ENCODE assay signal across 19 cellular contexts in the genomic region with DNA sequence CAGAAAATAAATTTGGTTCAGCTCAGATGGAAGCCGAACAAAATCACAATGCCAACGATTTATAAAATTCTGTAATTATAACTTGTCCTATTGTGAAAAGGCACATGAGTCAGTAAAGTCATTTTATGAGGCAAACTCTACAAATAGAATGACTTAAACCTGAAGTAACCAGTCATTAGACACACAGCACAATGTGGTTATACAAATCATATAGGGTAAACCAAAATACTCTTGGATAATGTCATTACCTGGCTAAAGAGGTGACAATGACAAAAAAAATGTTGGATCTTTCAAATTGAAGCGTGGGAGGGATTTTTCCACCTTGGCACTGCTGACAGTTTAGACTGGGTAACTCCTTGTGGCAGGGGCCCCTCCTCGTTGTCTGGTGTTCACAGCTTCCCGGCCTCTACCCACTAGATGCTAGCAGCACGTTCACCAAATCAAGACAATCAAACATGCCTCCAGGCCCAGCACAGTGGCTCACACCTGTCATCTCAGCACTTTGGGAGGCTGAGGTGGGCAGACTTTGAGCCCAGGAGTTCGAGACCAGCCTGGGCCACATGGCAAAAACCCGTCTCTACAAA. TPM values are rescaled to one million over a fixed set of nuclear protein-coding genes. Genes with fewer than 3 reads are reported as not detected.
DNase-seq lines count a peak whose midpoint lies in the region; ATAC-seq and TF ChIP-seq lines count a peak whose summit lies in the region.
"Had no signal": no experiment of that assay in that cellular context is flagged by ENCODE, and none has a peak within 500 bp of the region (broad histone marks: within the 10 kb centered on the region; RNA-seq: fewer than 3 reads in every experiment).

No MANE protein-coding gene starts in this region.

- H3K4me1 ChIP-seq in PC-3 (ENCODE audit: insufficient read depth, low read length) (peaks cover 34% of the 10 kb centered on the region), heart left ventricle (peaks cover 0 to 9% (median 0%) of the 10 kb centered on the region in 12 donors)

- no peaks in the 10 kb centered on the region for H3F3A ChIP-seq in PC-3 (ENCODE audit: low read length, unreplicated experiment)

- 85 to 88% (median 88%) methylated on average over 7 to 8 of the region's 8 CpGs for WGBS in heart left ventricle, 4 donors

- POLR2A ChIA-PET in PC-3 (lab: Charles Lee; ENCODE audit: unreplicated experiment), result interaction anchor here (0.7 kb wide), 1 partner anchor 604 kb away, joined by 3 read pairs; no protein-coding TSS in a partner anchor

- H3K4me2 ChIP-seq in PC-3 (ENCODE audit: low read length), result peak overlapping the region; percentile 21
- H3K4me2 ChIP-seq: PC-9 had no signal

- H3K27ac Mint-ChIP-seq in T-helper 2 cell treated with Interferon-gamma antibody and Interleukin-4, amounts not matched to agents 5 μg/mL and 100 μg/mL, for 36 hours, result no peak overlapping the region

- H4K20me1 ChIP-seq in PC-3 (ENCODE audit: low read length), result no peaks in the 10 kb centered on the region

- H3K9me2 ChIP-seq in PC-3 (replicated peaks; ENCODE audit: low read length), result no peaks in the 10 kb centered on the region

- no TSS peak for BruUV-seq in PC-3 (replicated peaks; lab: Mats Ljungman, UMichigan)

- TF ChIP-seq POLR2A in heart left ventricle (IDR thresholded peaks at IDR 0.05), result no peak

- H3K9ac ChIP-seq in PC-3 (ENCODE audit: low read length), result peak overlapping the region; percentile 38

- H3K4me3 ChIP-seq in PC-3 (ENCODE audit: low read length), result no peak overlapping the region
- no peak overlapping the region for H3K4me3 ChIP-seq in heart left ventricle
- H3K4me3 ChIP-seq: PC-9 had no signal

- H3K27me3 ChIP-seq in PC-3 (ENCODE audit: low read length), result no peaks in the 10 kb centered on the region
- peaks cover 9 to 88% (median 41%) of the 10 kb centered on the region in 9 donors for H3K27me3 ChIP-seq in heart left ventricle

- CTCF ChIA-PET in PC-3 (lab: Charles Lee), result interaction anchor here (0.7 kb wide), 1 partner anchor 524 kb away, joined by 3 read pairs; no protein-coding TSS in a partner anchor

- peak; percentile 22 for DNase-seq in T-helper 2 cell treated with Interferon-gamma antibody and Interleukin-4, amounts not matched to agents 5 μg/mL and 100 μg/mL, for 36 hours (ENCODE audit: low spot score)
- DNase-seq in T-helper 2 cell (no peak), PC-3 (peak; percentile 82), posterior vena cava (ENCODE audit: low spot score) (peak; percentile 45), hypothalamus (lab: John Stamatoyannopoulos, UW) (no peak), heart left ventricle (no peak)
- DNase-seq in activated T-cell treated with anti-CD3 and anti-CD28 coated beads, Interleukin-2, amount 50 U/mL, for 4 hours, result no peak
- DNase-seq in activated T-cell treated with anti-CD3 and anti-CD28 coated beads, Interleukin-2, amount 50 U/mL, for 1 hour, result no peak
- DNase-seq: DMS79 treated with DMSO at 0.1 percent for 48 hours, KBM-7, NCI-H1105 treated with DMSO at 0.1 percent for 48 hours, NCI-H1694, NCI-H2081 treated with DMSO at 0.1 percent for 48 hours, NCI-H510A, NCI-H748 treated with DMSO at 0.1 percent for 48 hours, PC-9 had no signal

- H3K9me3 ChIP-seq in PC-3 (ENCODE audit: low read length) (no peaks in the 10 kb centered on the region), heart left ventricle (peaks cover 0 to 14% (median 0%) of the 10 kb centered on the region in 12 donors)

- no peaks in the 10 kb centered on the region for H3K4me1 Mint-ChIP-seq in T-helper 2 cell treated with Interferon-gamma antibody and Interleukin-4, amounts not matched to agents 5 μg/mL and 100 μg/mL, for 36 hours (ENCODE audit: low read depth)
- H3K4me1 Mint-ChIP-seq in activated T-cell treated with anti-CD3 and anti-CD28 coated beads, Interleukin-2, amount 50 U/mL, for 4 hours (ENCODE audit: low read depth), result peaks cover 6% of the 10 kb centered on the region

- no peak overlapping the region for H2AFZ ChIP-seq in PC-3 (ENCODE audit: low read length)
- H2AFZ ChIP-seq: PC-9 had no signal

- H3K79me2 ChIP-seq in PC-3 (ENCODE audit: low read length), result no peaks in the 10 kb centered on the region

- H3K36me3 Mint-ChIP-seq in T-helper 2 cell treated with Interferon-gamma antibody and Interleukin-4, amounts not matched to agents 5 μg/mL and 100 μg/mL, for 36 hours (ENCODE audit: low read depth), result peaks cover 1% of the 10 kb centered on the region
- H3K36me3 Mint-ChIP-seq in activated T-cell treated with anti-CD3 and anti-CD28 coated beads, Interleukin-2, amount 50 U/mL, for 4 hours (ENCODE audit: insufficient read depth), result peaks cover 3% of the 10 kb centered on the region

- H3K36me3 ChIP-seq in PC-3 (ENCODE audit: low read depth, low read length), result no peaks in the 10 kb centered on the region
- no peaks in the 10 kb centered on the region for H3K36me3 ChIP-seq in heart left ventricle

- no peak for TF ChIP-seq CTCF in PC-3 (conservative IDR thresholded peaks at IDR 0.05; ENCODE audit: low read depth, low read length)
- TF ChIP-seq CTCF in heart left ventricle (IDR thresholded peaks at IDR 0.05), result no peak

- peaks cover 39% of the 10 kb centered on the region for H3K27me3 Mint-ChIP-seq in T-helper 2 cell treated with Interferon-gamma antibody and Interleukin-4, amounts not matched to agents 5 μg/mL and 100 μg/mL, for 36 hours (ENCODE audit: low read depth)
- H3K27me3 Mint-ChIP-seq in activated T-cell treated with anti-CD3 and anti-CD28 coated beads, Interleukin-2, amount 50 U/mL, for 4 hours (ENCODE audit: low read depth), result peaks cover 67% of the 10 kb centered on the region

- H3K4me3 Mint-ChIP-seq in T-helper 2 cell treated with Interferon-gamma antibody and Interleukin-4, amounts not matched to agents 5 μg/mL and 100 μg/mL, for 36 hours, result no peak overlapping the region
- H3K4me3 Mint-ChIP-seq in activated T-cell treated with anti-CD3 and anti-CD28 coated beads, Interleukin-2, amount 50 U/mL, for 4 hours, result no peak overlapping the region

- peaks cover 10% of the 10 kb centered on the region for H3K9me3 Mint-ChIP-seq in T-helper 2 cell treated with Interferon-gamma antibody and Interleukin-4, amounts not matched to agents 5 μg/mL and 100 μg/mL, for 36 hours
- H3K9me3 Mint-ChIP-seq in activated T-cell treated with anti-CD3 and anti-CD28 coated beads, Interleukin-2, amount 50 U/mL, for 4 hours, result peaks cover 9% of the 10 kb centered on the region

- H3K27ac ChIP-seq in PC-3 (ENCODE audit: low read length) (peak overlapping the region; percentile 72), heart left ventricle (no peak overlapping the region)
- H3K27ac ChIP-seq: 22Rv1, PC-9, RWPE1 had no signal

- peak; percentile 30 to 39 for ATAC-seq in activated T-cell treated with anti-CD3 and anti-CD28 coated beads, Interleukin-2, amount 50 U/mL, for 4 hours
- ATAC-seq in PC-3 (peak; percentile 74), heart left ventricle (no peak)

- intact Hi-C loops in PC-3 (cut with micrococcal nuclease) (no loop called here), posterior vena cava (cut with DNase I) (loop anchor here in 1 of 2 donors (10.0 kb wide), 1 partner anchor 59 kb away; no protein-coding TSS in a partner anchor), heart left ventricle (cut with DNase I) (no loop called here)

RNA-seq across cellular contexts. Expression of a gene that starts 5.0 kb away (rescaled TPM):
- total RNA-seq in activated T-cell treated with anti-CD3 and anti-CD28 coated beads, Interleukin-2, amount 50 U/mL, for 4 hours, result not detected
- not detected in 2 replicates for total RNA-seq in PC-3 (2014; rRNA removed)
- total RNA-seq in posterior vena cava, result not detected
- total RNA-seq in heart left ventricle, result not detected
- polyA plus RNA-seq in heart left ventricle, result not detected
- total RNA-seq: H1, PC-9 had no signal
- polyA plus RNA-seq: H1 had no signal

Comparison
In these comparisons a context has a peak if more than half of its experiments do, and no peak if none do; other contexts are left out.
1. DNase-seq: peak in T-helper 2 cell treated with Interferon-gamma antibody and Interleukin-4, amounts not matched to agents 5 μg/mL and 100 μg/mL, for 36 hours (single experiment), PC-3 (single experiment) and posterior vena cava (single experiment); none in T-helper 2 cell (0 of 5), activated T-cell treated with anti-CD3 and anti-CD28 coated beads, Interleukin-2, amount 50 U/mL, for 4 hours (single experiment), activated T-cell treated with anti-CD3 and anti-CD28 coated beads, Interleukin-2, amount 50 U/mL, for 1 hour (single experiment), hypothalamus (0 of 51) and heart left ventricle (0 of 5).
2. ATAC-seq: peak in activated T-cell treated with anti-CD3 and anti-CD28 coated beads, Interleukin-2, amount 50 U/mL, for 4 hours (2 of 2) and PC-3 (single experiment); none in heart left ventricle (0 of 4).